ENCODE assay signal across 37 cellular contexts in the genomic region with DNA sequence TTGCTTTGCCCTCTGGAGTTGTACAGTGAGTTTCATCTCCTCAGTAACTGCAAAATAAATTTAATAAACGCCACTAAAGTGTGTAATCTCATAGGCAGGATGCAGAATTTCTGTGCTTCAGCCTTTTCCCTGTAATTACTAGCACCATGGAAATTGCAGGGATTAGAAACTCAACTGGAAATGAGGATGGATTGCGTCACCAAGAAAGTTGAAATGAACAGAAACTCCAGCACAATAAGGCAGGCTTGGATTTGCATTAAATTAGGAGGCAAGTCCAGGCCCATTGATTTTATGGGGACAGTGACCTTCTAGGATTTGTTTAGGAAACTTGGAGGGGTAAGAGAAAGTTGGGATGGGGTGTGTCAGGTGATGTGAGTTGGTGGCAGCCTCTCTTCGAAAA.
"Had no signal": no experiment of that assay in that cellular context is flagged by ENCODE, and none has a peak within 500 bp of the region (broad histone marks: within the 10 kb centered on the region; RNA-seq: fewer than 3 reads in every experiment).

No MANE protein-coding gene starts in this region.

- FAIRE-seq: astrocyte, bronchial epithelial cell, colon had no signal

- H3K36me3 ChIP-seq: adrenal gland, ascending aorta, brain microvascular endothelial cell, breast epithelium, cardiac muscle cell had no signal

- DNase-seq: activated effector memory CD4-positive, alpha-beta T cell treated with Interleukin-2 at 50 U/mL for 16 hours; activated gamma-delta T cell; activated gamma-delta T cell treated with Interleukin-2 at 50 U/mL for 16 hours; activated naive CD4-positive, alpha-beta T cell; activated naive CD4-positive, alpha-beta T cell treated with anti-CD3 and anti-CD28 coated beads for 36 hours; activated naive CD4-positive, alpha-beta T cell treated with anti-CD3 and anti-CD28 coated beads, Interleukin-2, amount 10 ng/mL, durations not matched to agents 7 days and 5 days; activated naive CD4-positive, alpha-beta T cell treated with anti-CD3 and anti-CD28 coated beads, Interleukin-2, amount 50 U/mL, for 16 hours; activated naive CD4-positive, alpha-beta T cell treated with Interleukin-2 at 50 U/mL for 16 hours; activated naive CD8-positive, alpha-beta T cell treated with anti-CD3 and anti-CD28 coated beads for 36 hours; activated naive CD8-positive, alpha-beta T cell treated with anti-CD3 and anti-CD28 coated beads, Interleukin-2, amount 10 ng/mL, durations not matched to agents 7 days and 5 days; activated naive CD8-positive, alpha-beta T cell treated with anti-CD3 and anti-CD28 coated beads, Interleukin-2, amount 50 U/mL, for 24 hours; activated T-cell treated with anti-CD3 and anti-CD28 coated beads, Interleukin-2, amount 50 U/mL, for 24 hours; activated T-cell treated with anti-CD3 and anti-CD28 coated beads, Interleukin-2, amount 50 U/mL, for 4 hours; activated T-cell treated with anti-CD3 and anti-CD28 coated beads, Interleukin-2, amount 50 U/mL, for 48 hours; activated T-cell treated with anti-CD3 and anti-CD28 coated beads, Interleukin-2, amount 50 U/mL, for 72 hours; adrenal gland; amniotic stem cell; amygdala; anterior cingulate cortex; body of pancreas; brain microvascular endothelial cell; caudate nucleus; central memory CD4-positive, alpha-beta T cell; cerebellar nuclear complex had no signal

- H3K9me3 Mint-ChIP-seq: activated naive CD8-positive, alpha-beta T cell treated with anti-CD3 and anti-CD28 coated beads, Interleukin-2, amount 10 ng/mL, durations not matched to agents 7 days and 5 days; central memory CD8-positive, alpha-beta T cell had no signal

- ATAC-seq: activated naive CD4-positive, alpha-beta T cell treated with anti-CD3 and anti-CD28 coated beads, Interleukin-2, amount 50 U/mL, for 72 hours; activated naive CD8-positive, alpha-beta T cell treated with anti-CD3 and anti-CD28 coated beads, Interleukin-2, amount 50 U/mL, for 24 hours; activated T-cell treated with anti-CD3 and anti-CD28 coated beads, Interleukin-2, amount 50 U/mL, for 4 hours; activated T-cell treated with anti-CD3 and anti-CD28 coated beads, Interleukin-2, amount 50 U/mL, for 72 hours; activated T-helper 17 cell treated with anti-CD3 and anti-CD28 coated beads, Interleukin-2, amount 50 U/mL, for 72 hours; body of pancreas had no signal

- H3K27me3 ChIP-seq: adrenal gland, ascending aorta, body of pancreas, brain microvascular endothelial cell, breast epithelium, cardiac muscle cell had no signal

- H3K9me3 ChIP-seq: adrenal gland, ascending aorta, body of pancreas, breast epithelium had no signal

- H3K36me3 Mint-ChIP-seq: activated naive CD4-positive, alpha-beta T cell treated with anti-CD3 and anti-CD28 coated beads, Interleukin-2, amount 10 ng/mL, durations not matched to agents 7 days and 5 days; activated naive CD4-positive, alpha-beta T cell treated with anti-CD3 and anti-CD28 coated beads, Interleukin-2, amount 50 U/mL, for 24 hours; activated naive CD8-positive, alpha-beta T cell; activated naive CD8-positive, alpha-beta T cell treated with anti-CD3 and anti-CD28 coated beads for 36 hours; activated naive CD8-positive, alpha-beta T cell treated with anti-CD3 and anti-CD28 coated beads, Interleukin-2, amount 10 ng/mL, durations not matched to agents 7 days and 5 days had no signal

- H3K4me3 ChIP-seq: adrenal gland, ascending aorta, body of pancreas, breast epithelium, cardiac muscle cell had no signal

- H3K27ac Mint-ChIP-seq: activated naive CD4-positive, alpha-beta T cell treated with anti-CD3 and anti-CD28 coated beads for 36 hours; activated naive CD4-positive, alpha-beta T cell treated with anti-CD3 and anti-CD28 coated beads, Interleukin-2, amount 10 ng/mL, durations not matched to agents 7 days and 5 days; activated naive CD4-positive, alpha-beta T cell treated with anti-CD3 and anti-CD28 coated beads, Interleukin-2, amount 50 U/mL, for 24 hours; activated naive CD4-positive, alpha-beta T cell treated with anti-CD3 and anti-CD28 coated beads, Interleukin-2, amount 50 U/mL, for 72 hours; activated naive CD8-positive, alpha-beta T cell; activated naive CD8-positive, alpha-beta T cell treated with anti-CD3 and anti-CD28 coated beads for 36 hours; activated naive CD8-positive, alpha-beta T cell treated with anti-CD3 and anti-CD28 coated beads, Interleukin-2, amount 10 ng/mL, durations not matched to agents 7 days and 5 days; activated naive CD8-positive, alpha-beta T cell treated with anti-CD3 and anti-CD28 coated beads, Interleukin-2, amount 50 U/mL, for 24 hours; activated T-cell treated with anti-CD3 and anti-CD28 coated beads, Interleukin-2, amount 50 U/mL, for 24 hours; activated T-cell treated with anti-CD3 and anti-CD28 coated beads, Interleukin-2, amount 50 U/mL, for 72 hours; activated T-helper 1 cell treated with anti-CD3 and anti-CD28 coated beads, Interleukin-12 subunit alpha, Interleukin-12 subunit beta, Interleukin-2, Interleukin-4 antibody, amounts not matched to agents 30 ng/mL and 10 ng/mL and 1 ng/mL, durations not matched to agents 14 hours and 24 hours and 36 hours; activated T-helper 17 cell treated with anti-CD3 and anti-CD28 coated beads, Interleukin-2, amount 50 U/mL, for 72 hours; activated T-helper 2 cell treated with anti-CD3 and anti-CD28 coated beads, Interferon-gamma antibody, Interleukin-2, Interleukin-4, amounts not matched to agents 10 μg/mL and 5 μg/mL and 100 μg/mL, durations not matched to agents 14 hours and 24 hours and 36 hours had no signal

- H3K27ac ChIP-seq: adrenal gland, ascending aorta, body of pancreas, brain microvascular endothelial cell, breast epithelium, cardiac muscle cell had no signal

- H3K4me1 ChIP-seq: adrenal gland, ascending aorta, body of pancreas, breast epithelium had no signal

- H3K4me1 Mint-ChIP-seq: activated naive CD4-positive, alpha-beta T cell treated with anti-CD3 and anti-CD28 coated beads, Interleukin-2, amount 10 ng/mL, durations not matched to agents 7 days and 5 days; activated naive CD4-positive, alpha-beta T cell treated with anti-CD3 and anti-CD28 coated beads, Interleukin-2, amount 50 U/mL, for 24 hours; activated naive CD8-positive, alpha-beta T cell treated with anti-CD3 and anti-CD28 coated beads for 36 hours; activated naive CD8-positive, alpha-beta T cell treated with anti-CD3 and anti-CD28 coated beads, Interleukin-2, amount 10 ng/mL, durations not matched to agents 7 days and 5 days; activated naive CD8-positive, alpha-beta T cell treated with anti-CD3 and anti-CD28 coated beads, Interleukin-2, amount 50 U/mL, for 24 hours; activated T-helper 17 cell treated with anti-CD3 and anti-CD28 coated beads, Interleukin-2, amount 50 U/mL, for 72 hours; central memory CD8-positive, alpha-beta T cell had no signal

- H3K4me3 Mint-ChIP-seq: activated naive CD4-positive, alpha-beta T cell treated with anti-CD3 and anti-CD28 coated beads for 36 hours; activated naive CD4-positive, alpha-beta T cell treated with anti-CD3 and anti-CD28 coated beads, Interleukin-2, amount 10 ng/mL, durations not matched to agents 7 days and 5 days; activated naive CD4-positive, alpha-beta T cell treated with anti-CD3 and anti-CD28 coated beads, Interleukin-2, amount 50 U/mL, for 24 hours; activated naive CD8-positive, alpha-beta T cell; activated naive CD8-positive, alpha-beta T cell treated with anti-CD3 and anti-CD28 coated beads for 36 hours; activated naive CD8-positive, alpha-beta T cell treated with anti-CD3 and anti-CD28 coated beads, Interleukin-2, amount 10 ng/mL, durations not matched to agents 7 days and 5 days; activated naive CD8-positive, alpha-beta T cell treated with anti-CD3 and anti-CD28 coated beads, Interleukin-2, amount 50 U/mL, for 24 hours; activated T-cell treated with anti-CD3 and anti-CD28 coated beads, Interleukin-2, amount 50 U/mL, for 24 hours; activated T-cell treated with anti-CD3 and anti-CD28 coated beads, Interleukin-2, amount 50 U/mL, for 4 hours; activated T-cell treated with anti-CD3 and anti-CD28 coated beads, Interleukin-2, amount 50 U/mL, for 72 hours; activated T-helper 1 cell treated with anti-CD3 and anti-CD28 coated beads, Interleukin-12 subunit alpha, Interleukin-12 subunit beta, Interleukin-2, Interleukin-4 antibody, amounts not matched to agents 30 ng/mL and 10 ng/mL and 1 ng/mL, durations not matched to agents 14 hours and 24 hours and 36 hours; activated T-helper 17 cell treated with anti-CD3 and anti-CD28 coated beads, Interleukin-2, amount 50 U/mL, for 72 hours; central memory CD8-positive, alpha-beta T cell had no signal
